In genomic region chr16:56115817-56116576, GRCh38 we compare ENCODE assay signal across 20 cellular contexts.
A peak's percentile ranks its signal among the peaks of the same experiment; 100 is the strongest.
DNase-seq lines count a peak whose midpoint lies in the region; ATAC-seq and TF ChIP-seq lines count a peak whose summit lies in the region.
"Had no signal": no experiment of that assay in that cellular context is flagged by ENCODE, and none has a peak within 500 bp of the region (broad histone marks: within the 10 kb centered on the region; RNA-seq: fewer than 3 reads in every experiment).

No MANE protein-coding gene starts in this region.

- no peak overlapping the region for H3K4ac ChIP-seq in mesendoderm (ENCODE audit: low read depth, low read length)

- no peak overlapping the region for H4K8ac ChIP-seq in mesendoderm (ENCODE audit: low read depth, low read length)

- H3K9ac ChIP-seq in mesendoderm (ENCODE audit: low read length), result no peak overlapping the region
- H3K9ac ChIP-seq: KMS-11, parathyroid adenoma had no signal

- WGBS in ectodermal cell, 2 experiments, result 52 to 58% methylated on average over 5 to 6 of the region's 6 CpGs
- WGBS in mesendoderm (ENCODE audit: extremely low coverage, insufficient coverage, low lambda C conversion rate), result no CpG with 5 or more reads among the region's 6 CpGs

- no peaks in the 10 kb centered on the region for H3K9me3 Mint-ChIP-seq in GM23338
- no peaks in the 10 kb centered on the region for H3K9me3 Mint-ChIP-seq in activated T-cell treated with anti-CD3 and anti-CD28 coated beads, Interleukin-2, amount 50 U/mL, for 24 hours

- no peaks in the 10 kb centered on the region for H3K79me2 ChIP-seq in GM23338 (replicated peaks; ENCODE audit: insufficient read depth)
- no peaks in the 10 kb centered on the region for H3K79me2 ChIP-seq in mesendoderm (ENCODE audit: control insufficient read depth, insufficient read depth, low read length)
- H3K79me2 ChIP-seq: parathyroid adenoma had no signal

- no peak overlapping the region for H3K23ac ChIP-seq in mesendoderm (ENCODE audit: low read length)

- H2BK15ac ChIP-seq in mesendoderm (replicated peaks; ENCODE audit: low read depth), result peak overlapping the region; percentile 19

- no peak overlapping the region for H3K4me3 Mint-ChIP-seq in GM23338
- H3K4me3 Mint-ChIP-seq in activated T-cell treated with anti-CD3 and anti-CD28 coated beads, Interleukin-2, amount 50 U/mL, for 24 hours, result no peak overlapping the region

- peak overlapping the region; percentile 58 for H3K27ac Mint-ChIP-seq in GM23338
- H3K27ac Mint-ChIP-seq in activated T-cell treated with anti-CD3 and anti-CD28 coated beads, Interleukin-2, amount 50 U/mL, for 24 hours, result no peak overlapping the region

- no peak overlapping the region for H3K56ac ChIP-seq in mesendoderm (ENCODE audit: low read length)

- H3K9me3 ChIP-seq in ectodermal cell (ENCODE audit: control insufficient read depth, low read length), result no peaks in the 10 kb centered on the region
- H3K9me3 ChIP-seq: BE2C had no signal

- DNase-seq in CD1c-positive myeloid dendritic cell (ENCODE audit: extremely low spot score) (peak; percentile 39), GM23338 (ENCODE audit: low spot score) (peak; percentile 38), mesendoderm (peak; percentile 64), hepatic stellate cell (ENCODE audit: low spot score) (no peak)
- DNase-seq in activated T-cell treated with anti-CD3 and anti-CD28 coated beads, Interleukin-2, amount 50 U/mL, for 24 hours, result no peak
- DNase-seq: activated CD4-positive, alpha-beta T cell treated with anti-CD3 and anti-CD28 coated beads for 48 hours; activated CD8-positive, alpha-beta memory T cell treated with anti-CD3 and anti-CD28 coated beads, Interleukin-2, amount 50 U/mL, for 48 hours; activated gamma-delta T cell; amniotic stem cell; BE2C; GDM1; NCI-H1092; stimulated activated CD4-positive, alpha-beta T cell treated with anti-CD3 and anti-CD28 coated beads, Interleukin-4, amount 100 ng/mL, for 1 hour; SW 1271 had no signal

- no peaks in the 10 kb centered on the region for H3K79me1 ChIP-seq in mesendoderm (ENCODE audit: low read length)

- TF ChIP-seq CTCF in GM23338 (conservative IDR thresholded peaks at IDR 0.05; ENCODE audit: low read depth in 2 of 2), result no peak

- H4K5ac ChIP-seq in mesendoderm (ENCODE audit: low read length), result no peak overlapping the region

- no peak overlapping the region for H2AFZ ChIP-seq in GM23338
- H2AFZ ChIP-seq: parathyroid adenoma had no signal

- H4K20me1 ChIP-seq in GM23338 (replicated peaks; ENCODE audit: insufficient read depth), result no peaks in the 10 kb centered on the region

- ATAC-seq in GM23338, result peak; percentile 28
- ATAC-seq in HG03097 (IDR thresholded peaks at IDR 0.05; ENCODE audit: low FRiP score, unreplicated experiment), result no peak
- ATAC-seq: HCT116 had no signal

- H3K27ac ChIP-seq in GM23338 (ENCODE audit: low read depth), result no peak overlapping the region
- peak overlapping the region; percentile 64 for H3K27ac ChIP-seq in ectodermal cell (ENCODE audit: insufficient read depth, low read depth, low read length, poor library complexity, severe bottlenecking)
- H3K27ac ChIP-seq in mesendoderm (ENCODE audit: low read depth, low read length), result no peak overlapping the region
- H3K27ac ChIP-seq: KMS-11, parathyroid adenoma, skin epidermis had no signal

- H3F3A ChIP-seq in GM23338 (replicated peaks; ENCODE audit: low read depth), result no peaks in the 10 kb centered on the region

- H3K4me1 ChIP-seq in GM23338 (ENCODE audit: insufficient read depth), result peaks cover 42% of the 10 kb centered on the region
- H3K4me1 ChIP-seq in ectodermal cell (ENCODE audit: control insufficient read depth, insufficient read depth, low read length), result peaks cover 26% of the 10 kb centered on the region
- H3K4me1 ChIP-seq in mesendoderm (ENCODE audit: control insufficient read depth, low read depth, low read length), result peaks cover 13% of the 10 kb centered on the region
- H3K4me1 ChIP-seq: parathyroid adenoma had no signal

- H3K36me3 ChIP-seq in GM23338 (ENCODE audit: insufficient read depth) (no peaks in the 10 kb centered on the region), ectodermal cell (ENCODE audit: control insufficient read depth, insufficient read depth, low read length) (no peaks in the 10 kb centered on the region), mesendoderm (ENCODE audit: control insufficient read depth, insufficient read depth, low read length) (no peaks in the 10 kb centered on the region)
- H3K36me3 ChIP-seq: BE2C had no signal

- H3K4me2 ChIP-seq in GM23338 (peak overlapping the region; percentile 43), mesendoderm (ENCODE audit: low read length) (no peak overlapping the region)
- H3K4me2 ChIP-seq: KMS-11 had no signal

- H2AK5ac ChIP-seq in mesendoderm (ENCODE audit: low read length), result no peak overlapping the region

- H3K36me3 Mint-ChIP-seq in GM23338 (ENCODE audit: low read depth), result no peaks in the 10 kb centered on the region
- no peaks in the 10 kb centered on the region for H3K36me3 Mint-ChIP-seq in activated T-cell treated with anti-CD3 and anti-CD28 coated beads, Interleukin-2, amount 50 U/mL, for 24 hours (ENCODE audit: low read depth)

- peak overlapping the region; percentile 60 for H3K18ac ChIP-seq in mesendoderm (ENCODE audit: low read length)

- H3K4me3 ChIP-seq in GM23338 (no peak overlapping the region), ectodermal cell (ENCODE audit: insufficient read depth, low read depth, low read length) (no peak overlapping the region), mesendoderm (ENCODE audit: low read length) (no peak overlapping the region)
- H3K4me3 ChIP-seq: skin epidermis had no signal

- H3K9me2 ChIP-seq in GM23338 (ENCODE audit: insufficient read depth), result peaks cover 4% of the 10 kb centered on the region

- no peak overlapping the region for H2BK120ac ChIP-seq in mesendoderm (ENCODE audit: low read depth, low read length)

- peaks cover 43% of the 10 kb centered on the region for H3K4me1 Mint-ChIP-seq in GM23338
- H3K4me1 Mint-ChIP-seq in activated T-cell treated with anti-CD3 and anti-CD28 coated beads, Interleukin-2, amount 50 U/mL, for 24 hours (ENCODE audit: low read depth), result peaks cover 6% of the 10 kb centered on the region

- H3K27me3 ChIP-seq in GM23338 (ENCODE audit: insufficient read depth) (no peaks in the 10 kb centered on the region), ectodermal cell (ENCODE audit: control insufficient read depth, insufficient read depth, low read length, poor library complexity, severe bottlenecking) (no peaks in the 10 kb centered on the region), mesendoderm (ENCODE audit: insufficient read depth, low read length, poor library complexity) (no peaks in the 10 kb centered on the region)
- H3K27me3 ChIP-seq: BE2C had no signal

- no peak overlapping the region for H2BK5ac ChIP-seq in mesendoderm (ENCODE audit: low read length)

- H3K27me3 Mint-ChIP-seq in GM23338 (ENCODE audit: insufficient read depth, low read depth, poor library complexity), result no peaks in the 10 kb centered on the region
- H3K27me3 Mint-ChIP-seq in activated T-cell treated with anti-CD3 and anti-CD28 coated beads, Interleukin-2, amount 50 U/mL, for 24 hours, result peaks cover 6% of the 10 kb centered on the region

TF ChIP-seq in GM23338, 12 proteins besides CTCF, POLR2A, EP300 and RAD21:
- TF ChIP-seq ZNF114 (CRISPR knock-in tag; IDR thresholded peaks at IDR 0.05) (no peak), REST (IDR thresholded peaks at IDR 0.05; ENCODE audit: unreplicated experiment) (no peak)

Comparison
In these comparisons a context has a peak if more than half of its experiments do, and no peak if none do; other contexts are left out.
1. DNase-seq: peak in CD1c-positive myeloid dendritic cell (single experiment), GM23338 (single experiment) and mesendoderm (single experiment); none in activated T-cell treated with anti-CD3 and anti-CD28 coated beads, Interleukin-2, amount 50 U/mL, for 24 hours (single experiment) and hepatic stellate cell (single experiment).